8 cellular contexts compared by ENCODE assay signal in the genomic region with DNA sequence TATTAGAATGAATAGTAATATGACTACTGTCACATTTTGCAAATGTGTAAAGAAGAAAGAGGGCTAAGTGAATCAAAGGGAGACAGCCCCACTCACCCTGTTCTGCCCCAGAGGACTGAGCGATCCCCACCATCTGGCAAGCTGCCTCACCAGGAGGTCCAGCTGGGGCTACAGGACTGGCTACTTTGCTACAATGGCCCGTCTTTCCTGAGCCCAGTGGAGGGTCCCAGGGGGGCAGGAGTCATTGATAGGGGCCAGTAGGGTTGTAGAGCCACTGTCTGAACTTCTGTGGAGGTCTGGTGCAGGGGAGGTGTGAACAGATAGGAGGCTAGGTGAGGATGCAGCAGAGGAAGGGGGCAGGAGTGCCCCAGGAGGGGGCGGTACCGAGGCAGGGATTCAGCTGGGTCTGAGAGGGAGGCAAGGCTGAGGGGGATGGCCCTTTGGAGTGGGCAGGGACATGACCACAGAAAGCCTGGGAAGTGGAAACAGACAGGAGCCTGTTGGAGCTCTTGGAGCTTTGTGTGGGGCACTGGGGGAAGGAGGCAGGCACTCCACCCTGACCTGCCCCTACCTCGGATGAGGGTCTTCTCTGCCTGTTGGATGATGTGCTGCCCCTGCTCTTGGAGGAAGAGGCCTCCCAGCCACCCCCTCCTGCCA. TPM values are rescaled to one million over a fixed set of nuclear protein-coding genes. Genes with fewer than 3 reads are reported as not detected.
DNase-seq lines count a peak whose midpoint lies in the region; ATAC-seq, FAIRE-seq and TF ChIP-seq lines count a peak whose summit lies in the region.
"Not testable (repeated sequence)": the region's sequence is repeated elsewhere in the genome, so short reads cannot be mapped to it uniquely, and the experiment has no call there.
"Had no signal": no experiment of that assay in that cellular context is flagged by ENCODE, and none has a peak within 500 bp of the region (broad histone marks: within the 10 kb centered on the region; RNA-seq: fewer than 3 reads in every experiment).

No MANE protein-coding gene starts in this region.

- not testable (repeated sequence) for TF ChIP-seq POLR2A in GM12878 (IDR thresholded peaks at IDR 0.05; ENCODE audit: low read depth, low read length)

- not testable (repeated sequence) for H3K4me3 ChIP-seq in WERI-Rb-1 (ENCODE audit: low read depth, low read length); GM12878; fibroblast of pulmonary artery (replicated peaks; ENCODE audit: low read depth, low read length)

- peak; percentile 16; the same call in 2 of the 3 replicates for ATAC-seq in GM12878
- ATAC-seq in naive B cell (ENCODE audit: low read depth in 2 of 2) = not testable (repeated sequence)

- WGBS in GM12878 (ENCODE audit: insufficient coverage, insufficient replicate concordance, low lambda C conversion rate, missing lambda C conversion rate) = 51% methylated on average over 5 of the region's 5 CpGs

- TF ChIP-seq CTCF in Calu3 (IDR thresholded peaks at IDR 0.05; ENCODE audit: unreplicated experiment) = not testable (repeated sequence)
- peak; percentile 18; the same call in 1 of the 2 replicates for TF ChIP-seq CTCF in WERI-Rb-1 (IDR thresholded peaks at IDR 0.05; ENCODE audit: low read depth, low read length)
- 0 out of 6 replicates have a peak, but pooled peaks of 1 of the 3 experiments have one; percentile 2 for TF ChIP-seq CTCF in GM12878 (IDR thresholded peaks at IDR 0.05 in 2 of 3, conservative IDR thresholded peaks at IDR 0.05 in 1 of 3; ENCODE audit: control insufficient read depth in 2 of 3, extremely low read depth in 1 of 3, insufficient read depth in 1 of 3, low read depth in 3 of 3, low read length in 3 of 3)
- peak; percentile 4 for TF ChIP-seq CTCF in fibroblast of pulmonary artery (IDR thresholded peaks at IDR 0.05; ENCODE audit: low read length, missing control alignments)

- not testable (repeated sequence) for TF ChIP-seq RAD21 in GM12878 (IDR thresholded peaks at IDR 0.05; ENCODE audit: insufficient read depth, low read depth, low read length)

- intact Hi-C loops in Calu3 (cut with micrococcal nuclease; ENCODE audit: unreplicated experiment); GM12878 (cut with micrococcal nuclease; ENCODE audit: unreplicated experiment): not testable (repeated sequence)

- peak; percentile 32 for DNase-seq in Calu3
- not testable (repeated sequence) for DNase-seq in GM19239 (ENCODE audit: insufficient read length, low spot score); GM12878 (ENCODE audit: low read depth, low spot score); fibroblast of pulmonary artery (ENCODE audit: low read depth); naive B cell
- DNase-seq in NCI-H69 (lab: John Stamatoyannopoulos, UW) = peak; percentile 37
- peak; percentile 92 for DNase-seq in WERI-Rb-1

- RAD21 ChIA-PET in GM12878 (lab: Charles Lee; ENCODE audit: unreplicated experiment) = not testable (repeated sequence)

- H3K9ac ChIP-seq in GM12878 (ENCODE audit: control insufficient read depth, insufficient read depth, low read length) = not testable (repeated sequence)

- H3K27ac Mint-ChIP-seq in Calu3 (ENCODE audit: unreplicated experiment) = not testable (repeated sequence)
- peak overlapping the region in 2 of 6 donors; percentile 95 to 98 for H3K27ac Mint-ChIP-seq in naive B cell

- not testable (repeated sequence) for H3K27me3 ChIP-seq in WERI-Rb-1 (ENCODE audit: insufficient read depth, low read depth, severe bottlenecking); GM12878 (replicated peaks in 1 of 2; ENCODE audit: control insufficient read depth in 2 of 2, insufficient read depth in 2 of 2, low read length in 1 of 2)

- not testable (repeated sequence) for H4K20me1 ChIP-seq in GM12878 (ENCODE audit: control insufficient read depth, insufficient read depth)

- not testable (repeated sequence) for H3K27ac ChIP-seq in WERI-Rb-1; GM12878 (ENCODE audit: control insufficient read depth, insufficient read depth)

- H3K4me3 Mint-ChIP-seq in Calu3 (ENCODE audit: low read depth, unreplicated experiment) (peak overlapping the region; percentile 92), naive B cell (peak overlapping the region in 5 of 8 donors; percentile 15 to 97 (median 95))

- not testable (repeated sequence) for BruUV-seq in Calu3 (replicated peaks; lab: Mats Ljungman, UMichigan); GM12878 (replicated peaks; lab: Mats Ljungman, UMichigan)

- peak; percentile 39 for FAIRE-seq in GM19239 (lab: Jason Lieb, UNC)
- FAIRE-seq in GM12878 (lab: Jason Lieb, UNC) = peak; percentile 76

- H2AFZ ChIP-seq in GM12878 (ENCODE audit: control insufficient read depth, low read depth, low read length) = not testable (repeated sequence)

- H3K36me3 ChIP-seq in WERI-Rb-1 = peaks cover 14% of the 10 kb centered on the region
- H3K36me3 ChIP-seq in GM12878 (ENCODE audit: control insufficient read depth in 2 of 2, insufficient read depth in 2 of 2, low read length in 1 of 2) = not testable (repeated sequence)

- H3K27me3 Mint-ChIP-seq in Calu3 (ENCODE audit: unreplicated experiment); naive B cell: not testable (repeated sequence)

- H3K4me1 ChIP-seq in GM12878 (ENCODE audit: control insufficient read depth, insufficient read depth, low read length) = not testable (repeated sequence)

- POLR2A ChIA-PET in GM12878 (lab: Charles Lee) = not testable (repeated sequence)

- SMC1A ChIA-PET in GM12878 (lab: Charles Lee; ENCODE audit: uncharacterized antibody, unreplicated experiment) = not testable (repeated sequence)

- H3K79me2 ChIP-seq in GM12878 (ENCODE audit: control insufficient read depth, insufficient read depth, low read length) = peaks cover 16% of the 10 kb centered on the region

- not testable (repeated sequence) for H3K9me3 ChIP-seq in WERI-Rb-1 (ENCODE audit: severe bottlenecking); GM12878 (replicated peaks; ENCODE audit: control insufficient read depth, insufficient read depth, low read length)

- CTCF ChIA-PET in Calu3 (lab: Charles Lee) = interaction anchor here (0.7 kb wide), 1 partner anchor 19 kb away, joined by 3 read pairs; no protein-coding TSS in a partner anchor
- CTCF ChIA-PET in GM12878 (lab: Yijun Ruan, JAX) = not testable (repeated sequence)

- not testable (repeated sequence) for H3K9me3 Mint-ChIP-seq in Calu3 (ENCODE audit: low read depth, unreplicated experiment); naive B cell

- in situ Hi-C loops in GM12878 (cut with MboI) = not testable (repeated sequence)

- H3K36me3 Mint-ChIP-seq in Calu3 (ENCODE audit: insufficient read depth, unreplicated experiment) = peaks cover 50% of the 10 kb centered on the region
- H3K36me3 Mint-ChIP-seq in naive B cell = not testable (repeated sequence)

- TF ChIP-seq EP300 in GM12878 (IDR thresholded peaks at IDR 0.05; ENCODE audit: borderline replicate concordance in 1 of 2, control insufficient read depth in 1 of 2, low read depth in 2 of 2, low read length in 2 of 2) = not testable (repeated sequence)

- H3K4me2 ChIP-seq in GM12878 (ENCODE audit: control insufficient read depth, insufficient read depth) = not testable (repeated sequence)

- H3K4me1 Mint-ChIP-seq in Calu3 (ENCODE audit: low read depth, unreplicated experiment) (peaks cover 14% of the 10 kb centered on the region), naive B cell (peaks cover 15 to 46% (median 37%) of the 10 kb centered on the region in 3 donors)

RNA-seq across cellular contexts. Expression of gene HSD17B1, which starts 3.4 kb away (rescaled TPM):
- total RNA-seq in Calu3 (2022) (0.88 and 1.0 TPM in 2 replicates), GM12878 (2014; rRNA removed) (0.44 and 1.1 TPM in 2 replicates), GM12878 (2014; rRNA removed; fragmentation: Illumina TruSeq; extraction: Trizol) (0.14 and 0.36 TPM in 2 replicates), GM12878 (2021) (0.61 and 0.67 TPM in 2 replicates)
- total RNA-seq in GM12878 (2013; cell fraction: nucleolus; rRNA removed) = 1.6 and 2.3 TPM in 2 replicates
- polyA plus RNA-seq in GM12878 (2011; ENCODE audit: low read depth) = 0.63 TPM
- polyA plus RNA-seq in GM12878 (2011; rRNA removed) (0.19 and 0.29 TPM in 2 replicates), GM12878 (2014; fragmentation: Illumina TruSeq; extraction: Trizol) (0.06 and 0.15 TPM in 2 replicates), GM12878 (2014; fragmentation: Nextera tagmentation; extraction: Ambion mirVana) (under 1 TPM; 0.21 to 0.26 TPM), GM12878 (2014; rRNA removed) (0.22 and 0.47 TPM in 2 replicates), GM12878 (2016; fragmentation: Nextera tagmentation; extraction: Ambion mirVana) (1 to 10 TPM in 1 of 2 experiments, under 1 TPM in 1; 0.73 to 1.1 TPM), naive B cell (ENCODE audit: low read depth in 6 of 6) (1 to 10 TPM in 2 of 6 donors, under 1 TPM in 3, not detected in 1; 0.55 to 1.6 (median 0.90) TPM)
- 0.39 and 0.65 TPM in 2 replicates for polyA plus RNA-seq in GM12878 (2011; cell fraction: cytosol; rRNA removed)
- polyA plus RNA-seq in GM12878 (2011; cell fraction: nucleus; rRNA removed) = 0.86 and 0.99 TPM in 2 replicates
- 0.53 and 0.89 TPM in 2 replicates for polyA plus RNA-seq in GM12878 (2012)
- polyA minus RNA-seq in GM12878 (2011; rRNA and poly(A)+ RNA removed) = 0.15 and 0.72 TPM in 2 replicates
- polyA minus RNA-seq in GM12878 (2011; cell fraction: cytosol; rRNA and poly(A)+ RNA removed) = not detected in 2 replicates
- 0.60 and 1.7 TPM in 2 replicates for polyA minus RNA-seq in GM12878 (2011; cell fraction: nucleus; rRNA and poly(A)+ RNA removed)
- total RNA-seq: ascending aorta had no signal

RNA-seq across cellular contexts. Expression of gene COASY, which starts 5.9 kb away (rescaled TPM):
- total RNA-seq in Calu3 (2022) (159 and 163 TPM in 2 replicates), GM12878 (2014; rRNA removed) (27.8 and 31.3 TPM in 2 replicates), GM12878 (2014; rRNA removed; fragmentation: Illumina TruSeq; extraction: Trizol) (18.6 TPM in 2 replicates), GM12878 (2021) (81.9 and 88.5 TPM in 2 replicates)
- 25.0 and 29.9 TPM in 2 replicates for total RNA-seq in GM12878 (2013; cell fraction: nucleolus; rRNA removed)
- 32.2 TPM for polyA plus RNA-seq in GM12878 (2011; ENCODE audit: low read depth)
- polyA plus RNA-seq in GM12878 (2011; rRNA removed) (19.9 and 33.1 TPM in 2 replicates), GM12878 (2014; fragmentation: Illumina TruSeq; extraction: Trizol) (28.0 and 38.1 TPM in 2 replicates), GM12878 (2014; fragmentation: Nextera tagmentation; extraction: Ambion mirVana) (10 to 100 TPM; 39.8 to 46.6 TPM), GM12878 (2014; rRNA removed) (52.5 and 57.8 TPM in 2 replicates), GM12878 (2016; fragmentation: Nextera tagmentation; extraction: Ambion mirVana) (10 to 100 TPM; 88.1 to 93.9 TPM), naive B cell (ENCODE audit: low read depth in 6 of 6) (100 to 1,000 TPM in 1 of 6 donors, 10 to 100 TPM in 5; 40.6 to 104 (median 55.5) TPM)
- polyA plus RNA-seq in GM12878 (2011; cell fraction: cytosol; rRNA removed) = 43.3 and 50.8 TPM in 2 replicates
- 260 and 275 TPM in 2 replicates for polyA plus RNA-seq in GM12878 (2011; cell fraction: nucleus; rRNA removed)
- polyA plus RNA-seq in GM12878 (2012) = 64.1 and 86.9 TPM in 2 replicates
- 21.3 and 34.8 TPM in 2 replicates for polyA minus RNA-seq in GM12878 (2011; rRNA and poly(A)+ RNA removed)
- 23.2 and 23.4 TPM in 2 replicates for polyA minus RNA-seq in GM12878 (2011; cell fraction: cytosol; rRNA and poly(A)+ RNA removed)
- 28.2 and 43.9 TPM in 2 replicates for polyA minus RNA-seq in GM12878 (2011; cell fraction: nucleus; rRNA and poly(A)+ RNA removed)

RNA-seq across cellular contexts. Expression of gene MLX, which starts 10.8 kb away (rescaled TPM):
- total RNA-seq in Calu3 (2022) (65.0 and 69.8 TPM in 2 replicates), GM12878 (2014; rRNA removed) (37.1 and 39.5 TPM in 2 replicates), GM12878 (2014; rRNA removed; fragmentation: Illumina TruSeq; extraction: Trizol) (34.1 and 34.4 TPM in 2 replicates), GM12878 (2021) (38.3 and 41.5 TPM in 2 replicates)
- 60.5 and 62.5 TPM in 2 replicates for total RNA-seq in GM12878 (2013; cell fraction: nucleolus; rRNA removed)
- 23.2 TPM for polyA plus RNA-seq in GM12878 (2011; ENCODE audit: low read depth)
- polyA plus RNA-seq in GM12878 (2011; rRNA removed) (41.2 and 48.9 TPM in 2 replicates), GM12878 (2014; fragmentation: Illumina TruSeq; extraction: Trizol) (59.2 and 61.1 TPM in 2 replicates), GM12878 (2014; fragmentation: Nextera tagmentation; extraction: Ambion mirVana) (10 to 100 TPM; 38.3 to 49.1 TPM), GM12878 (2014; rRNA removed) (65.0 and 66.1 TPM in 2 replicates), GM12878 (2016; fragmentation: Nextera tagmentation; extraction: Ambion mirVana) (10 to 100 TPM; 40.6 to 47.4 TPM), naive B cell (ENCODE audit: low read depth in 6 of 6) (10 to 100 TPM; 26.7 to 48.2 (median 32.9) TPM)
- 46.2 and 53.0 TPM in 2 replicates for polyA plus RNA-seq in GM12878 (2011; cell fraction: cytosol; rRNA removed)
- polyA plus RNA-seq in GM12878 (2011; cell fraction: nucleus; rRNA removed) = 103 and 133 TPM in 2 replicates
- polyA plus RNA-seq in GM12878 (2012) = 30.5 and 32.5 TPM in 2 replicates
- 65.2 and 81.9 TPM in 2 replicates for polyA minus RNA-seq in GM12878 (2011; rRNA and poly(A)+ RNA removed)
- 16.7 and 28.9 TPM in 2 replicates for polyA minus RNA-seq in GM12878 (2011; cell fraction: cytosol; rRNA and poly(A)+ RNA removed)
- 34.8 and 58.3 TPM in 2 replicates for polyA minus RNA-seq in GM12878 (2011; cell fraction: nucleus; rRNA and poly(A)+ RNA removed)

RNA-seq across cellular contexts. Expression of gene NAGLU, which starts 20.0 kb away (rescaled TPM):
- 53.8 and 59.1 TPM in 2 replicates for total RNA-seq in Calu3 (2022)
- 41.7 and 43.3 TPM in 2 replicates for total RNA-seq in GM12878 (2013; cell fraction: nucleolus; rRNA removed)
- total RNA-seq in GM12878 (2014; rRNA removed) = 19.0 and 23.1 TPM in 2 replicates
- 8.2 and 8.5 TPM in 2 replicates for total RNA-seq in GM12878 (2014; rRNA removed; fragmentation: Illumina TruSeq; extraction: Trizol)
- 25.8 and 27.4 TPM in 2 replicates for total RNA-seq in GM12878 (2021)
- 5.0 TPM for polyA plus RNA-seq in GM12878 (2011; ENCODE audit: low read depth)
- polyA plus RNA-seq in GM12878 (2011; rRNA removed) = 4.6 and 9.3 TPM in 2 replicates
- 13.1 and 20.9 TPM in 2 replicates for polyA plus RNA-seq in GM12878 (2011; cell fraction: cytosol; rRNA removed)
- 56.0 and 60.4 TPM in 2 replicates for polyA plus RNA-seq in GM12878 (2011; cell fraction: nucleus; rRNA removed)
- 13.8 and 15.5 TPM in 2 replicates for polyA plus RNA-seq in GM12878 (2012)
- polyA plus RNA-seq in GM12878 (2014; fragmentation: Illumina TruSeq; extraction: Trizol) = 2.4 and 6.8 TPM in 2 replicates
- under 1 TPM; 0.23 to 0.69 TPM for polyA plus RNA-seq in GM12878 (2014; fragmentation: Nextera tagmentation; extraction: Ambion mirVana)
- 27.5 and 34.8 TPM in 2 replicates for polyA plus RNA-seq in GM12878 (2014; rRNA removed)
- 10 to 100 TPM in 1 of 2 experiments, 1 to 10 TPM in 1; 2.9 to 19.6 TPM for polyA plus RNA-seq in GM12878 (2016; fragmentation: Nextera tagmentation; extraction: Ambion mirVana)
- polyA minus RNA-seq in GM12878 (2011; rRNA and poly(A)+ RNA removed) = 7.9 and 20.1 TPM in 2 replicates
- 8.2 and 11.0 TPM in 2 replicates for polyA minus RNA-seq in GM12878 (2011; cell fraction: cytosol; rRNA and poly(A)+ RNA removed)
- 23.8 and 27.5 TPM in 2 replicates for polyA minus RNA-seq in GM12878 (2011; cell fraction: nucleus; rRNA and poly(A)+ RNA removed)
- polyA plus RNA-seq in naive B cell (ENCODE audit: low read depth in 6 of 6) = 10 to 100 TPM; 17.1 to 34.9 (median 23.6) TPM

RNA-seq across cellular contexts. Expression of gene PSMC3IP, which starts 21.4 kb away (rescaled TPM):
- total RNA-seq in Calu3 (2022) (31.8 and 32.4 TPM in 2 replicates), GM12878 (2014; rRNA removed) (17.4 and 18.7 TPM in 2 replicates), GM12878 (2014; rRNA removed; fragmentation: Illumina TruSeq; extraction: Trizol) (12.0 and 12.1 TPM in 2 replicates), GM12878 (2021) (14.7 and 18.0 TPM in 2 replicates)
- 9.0 and 9.9 TPM in 2 replicates for total RNA-seq in GM12878 (2013; cell fraction: nucleolus; rRNA removed)
- polyA plus RNA-seq in GM12878 (2011; ENCODE audit: low read depth) = 9.6 TPM
- polyA plus RNA-seq in GM12878 (2011; rRNA removed) (13.5 and 15.0 TPM in 2 replicates), GM12878 (2014; fragmentation: Illumina TruSeq; extraction: Trizol) (25.9 and 28.5 TPM in 2 replicates), GM12878 (2014; fragmentation: Nextera tagmentation; extraction: Ambion mirVana) (1 to 10 TPM; 6.8 to 7.1 TPM), GM12878 (2014; rRNA removed) (24.8 and 26.8 TPM in 2 replicates), GM12878 (2016; fragmentation: Nextera tagmentation; extraction: Ambion mirVana) (10 to 100 TPM; 33.1 to 34.5 TPM), naive B cell (ENCODE audit: low read depth in 6 of 6) (1 to 10 TPM in 5 of 6 donors, not detected in 1; 1.5 to 2.9 (median 2.4) TPM)
- 7.3 and 9.3 TPM in 2 replicates for polyA plus RNA-seq in GM12878 (2011; cell fraction: cytosol; rRNA removed)
- 29.3 and 29.5 TPM in 2 replicates for polyA plus RNA-seq in GM12878 (2011; cell fraction: nucleus; rRNA removed)
- 8.4 and 13.5 TPM in 2 replicates for polyA plus RNA-seq in GM12878 (2012)
- 10.9 and 11.5 TPM in 2 replicates for polyA minus RNA-seq in GM12878 (2011; rRNA and poly(A)+ RNA removed)
- polyA minus RNA-seq in GM12878 (2011; cell fraction: cytosol; rRNA and poly(A)+ RNA removed) = 3.3 and 4.7 TPM in 2 replicates
- 10.9 and 16.8 TPM in 2 replicates for polyA minus RNA-seq in GM12878 (2011; cell fraction: nucleus; rRNA and poly(A)+ RNA removed)
